In genomic region chrX:43002526-43003203, GRCh38 we compare ENCODE assay signal across 11 cellular contexts.
DNase-seq lines count a peak whose midpoint lies in the region; ATAC-seq, FAIRE-seq and TF ChIP-seq lines count a peak whose summit lies in the region.
"Had no signal": no experiment of that assay in that cellular context is flagged by ENCODE, and none has a peak within 500 bp of the region (broad histone marks: within the 10 kb centered on the region; RNA-seq: fewer than 3 reads in every experiment).

No MANE protein-coding gene starts in this region.

- DNase-seq in retinal pigment epithelial cell (ENCODE audit: low read depth) (peak; percentile 30), HTR-8/SVneo (ENCODE audit: insufficient read length, low spot score) (no peak), KG1 (lab: John Stamatoyannopoulos, UW) (no peak), NCI-H526 treated with DMSO at 0.1 percent for 48 hours (lab: John Stamatoyannopoulos, UW) (no peak)
- DNase-seq: activated CD4-positive, alpha-beta T cell treated with anti-CD3 and anti-CD28 coated beads for 36 hours; heart right ventricle; stimulated activated CD4-positive, alpha-beta T cell treated with anti-CD3 and anti-CD28 coated beads, Interleukin-15, amount 100 ng/mL, for 24 hours had no signal

- ATAC-seq in GM18907 (IDR thresholded peaks at IDR 0.05; ENCODE audit: unreplicated experiment) (peak; percentile 84), HG02588 (IDR thresholded peaks at IDR 0.05; ENCODE audit: unreplicated experiment) (peak; percentile 80), HG03520 (IDR thresholded peaks at IDR 0.05; ENCODE audit: unreplicated experiment) (peak; percentile 81)
- ATAC-seq: activated CD4-positive, alpha-beta T cell treated with anti-CD3 and anti-CD28 coated beads for 36 hours; HCT116; heart right ventricle had no signal

- no peak for FAIRE-seq in HTR-8/SVneo (lab: Jason Lieb, UNC)

- H3K4me3 ChIP-seq in retinal pigment epithelial cell (ENCODE audit: low read length) = no peak overlapping the region
- H3K4me3 ChIP-seq: heart right ventricle had no signal

- TF ChIP-seq CTCF in retinal pigment epithelial cell (conservative IDR thresholded peaks at IDR 0.05; ENCODE audit: low read depth, low read length) = no peak
